Comparison of ENCODE assay signal across 22 cellular contexts in the genomic region with DNA sequence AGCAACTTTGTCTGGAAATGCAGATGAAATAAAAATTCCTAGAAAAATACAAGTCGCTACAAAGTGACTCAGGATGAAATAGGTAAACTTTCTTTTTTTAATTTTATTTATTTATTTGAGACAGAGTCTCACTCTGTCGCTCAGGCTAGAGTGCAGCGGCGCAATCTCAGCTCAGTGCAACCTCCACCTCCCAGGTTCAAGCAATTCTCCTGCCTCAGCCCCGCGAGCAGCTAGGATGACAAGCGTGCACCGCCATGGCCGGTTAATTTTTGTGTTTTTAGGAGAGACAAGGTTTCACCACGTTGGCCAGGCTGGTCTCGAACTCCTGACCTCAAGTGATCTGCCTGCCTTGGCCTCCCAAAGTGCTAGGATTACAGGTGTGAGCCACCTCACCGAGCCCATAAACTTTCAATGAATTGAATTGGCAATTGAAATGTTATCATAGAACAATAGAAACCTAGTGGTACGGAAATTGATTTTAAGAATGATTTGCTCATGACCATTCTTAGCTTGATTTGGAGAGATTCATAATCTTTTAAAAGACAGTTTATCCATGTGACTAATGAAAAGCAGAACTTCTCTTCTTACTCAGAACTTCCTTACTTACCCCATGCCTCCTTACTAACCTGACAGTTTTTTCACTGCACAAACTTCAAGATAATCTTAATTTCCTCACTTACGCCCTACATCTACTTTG.
DNase-seq lines count a peak whose midpoint lies in the region; ATAC-seq, FAIRE-seq and TF ChIP-seq lines count a peak whose summit lies in the region.
"Had no signal": no experiment of that assay in that cellular context is flagged by ENCODE, and none has a peak within 500 bp of the region (broad histone marks: within the 10 kb centered on the region; RNA-seq: fewer than 3 reads in every experiment).

No MANE protein-coding gene starts in this region.

- TF ChIP-seq RAD21 in GM12878 (IDR thresholded peaks at IDR 0.05; ENCODE audit: insufficient read depth, low read depth, low read length) = no peak

- H3K4me1 ChIP-seq in Caco-2 = peaks cover 37% of the 10 kb centered on the region
- H3K4me1 ChIP-seq in GM12878 (ENCODE audit: control insufficient read depth, insufficient read depth, low read length) = peaks cover 12% of the 10 kb centered on the region
- peaks cover 16 to 40% (median 33%) of the 10 kb centered on the region in 3 donors for H3K4me1 ChIP-seq in pancreas
- H3K4me1 ChIP-seq: HAP-1 had no signal

- no peak for DNase-seq in Caco-2
- DNase-seq in MV-4-11 (lab: John Stamatoyannopoulos, UW) = peak; percentile 68
- no peak for DNase-seq in GM12878 (ENCODE audit: low read depth, low spot score)
- DNase-seq in pancreas = no peak
- DNase-seq in activated CD4-positive, alpha-beta T cell treated with anti-CD3 and anti-CD28 coated beads, Interleukin-2, amount 10 ng/mL, durations not matched to agents 7 days and 5 days = no peak
- DNase-seq in KG1 (lab: John Stamatoyannopoulos, UW) = no peak
- DNase-seq in NCI-H2107 treated with DMSO at 0.1 percent for 48 hours (lab: John Stamatoyannopoulos, UW; ENCODE audit: unreplicated experiment) = no peak
- DNase-seq: activated CD4-positive, alpha-beta T cell treated with anti-CD3 and anti-CD28 coated beads for 48 hours; activated naive CD4-positive, alpha-beta T cell treated with Interleukin-2 at 50 U/mL for 16 hours; amygdala; central memory CD4-positive, alpha-beta T cell; EL; left cardiac atrium; midbrain; NCI-H187 treated with DMSO at 0.1 percent for 48 hours; retina; SW 1271; tibial artery had no signal

- H4K20me1 ChIP-seq in GM12878 (ENCODE audit: control insufficient read depth, insufficient read depth) = no peaks in the 10 kb centered on the region

- no peak for ATAC-seq in GM12878
- ATAC-seq in pancreas = no peak
- ATAC-seq: gastroesophageal sphincter, left cardiac atrium had no signal

- H3K27ac Mint-ChIP-seq in Caco-2 (ENCODE audit: unreplicated experiment) = peak overlapping the region; percentile 24
- H3K27ac Mint-ChIP-seq in activated CD4-positive, alpha-beta T cell treated with anti-CD3 and anti-CD28 coated beads, Interleukin-2, amount 10 ng/mL, durations not matched to agents 7 days and 5 days = no peak overlapping the region
- H3K27ac Mint-ChIP-seq: neural progenitor cell had no signal

- no peak overlapping the region for H3K4me3 ChIP-seq in Caco-2 (ENCODE audit: low read depth, low read length)
- H3K4me3 ChIP-seq in GM12878 = no peak overlapping the region
- no peak overlapping the region for H3K4me3 ChIP-seq in pancreas
- H3K4me3 ChIP-seq: gastroesophageal sphincter, HAP-1, neural progenitor cell, tibial artery had no signal

- no peak overlapping the region for H3K4me3 Mint-ChIP-seq in Caco-2 (ENCODE audit: unreplicated experiment)
- H3K4me3 Mint-ChIP-seq in activated CD4-positive, alpha-beta T cell treated with anti-CD3 and anti-CD28 coated beads, Interleukin-2, amount 10 ng/mL, durations not matched to agents 7 days and 5 days = no peak overlapping the region
- H3K4me3 Mint-ChIP-seq: neural progenitor cell had no signal

- no peaks in the 10 kb centered on the region for H3K9me3 Mint-ChIP-seq in Caco-2 (ENCODE audit: unreplicated experiment)
- no peaks in the 10 kb centered on the region for H3K9me3 Mint-ChIP-seq in activated CD4-positive, alpha-beta T cell treated with anti-CD3 and anti-CD28 coated beads, Interleukin-2, amount 10 ng/mL, durations not matched to agents 7 days and 5 days
- H3K9me3 Mint-ChIP-seq: neural progenitor cell had no signal

- no peak overlapping the region for H2AFZ ChIP-seq in GM12878 (ENCODE audit: control insufficient read depth, low read depth, low read length)
- H2AFZ ChIP-seq: neural progenitor cell had no signal

- TF ChIP-seq CTCF in Caco-2 (IDR thresholded peaks at IDR 0.05; ENCODE audit: insufficient read depth in 1 of 2, low read depth in 1 of 2, low read length in 1 of 2, severe bottlenecking in 1 of 2, unreplicated experiment in 1 of 2) (no peak), GM12878 (IDR thresholded peaks at IDR 0.05 in 2 of 3, conservative IDR thresholded peaks at IDR 0.05 in 1 of 3; ENCODE audit: control insufficient read depth in 2 of 3, extremely low read depth in 1 of 3, insufficient read depth in 1 of 3, low read depth in 3 of 3, low read length in 3 of 3) (no peak), pancreas (IDR thresholded peaks at IDR 0.05) (no peak)

- CTCF ChIA-PET in Caco-2 (lab: Charles Lee) (interaction anchor here (0.9 to 1.3 kb wide), 2 partner anchors 49 to 225 kb away, joined by 3 read pairs; a partner anchor contains a TSS), GM12878 (lab: Yijun Ruan, JAX) (interaction anchor here (0.7 to 2.1 kb wide), 4 partner anchors 21 to 210 kb away, joined by 3 to 11 read pairs (median 6); no protein-coding TSS in a partner anchor)
- CTCF ChIA-PET in activated CD4-positive, alpha-beta T cell treated with anti-CD3 and anti-CD28 coated beads, Interleukin-2, amount 10 ng/mL, durations not matched to agents 7 days and 5 days (lab: Charles Lee) = interaction anchor here (1.5 to 2.0 kb wide), 2 partner anchors 10 to 15 kb away, joined by 3 to 5 read pairs; no protein-coding TSS in a partner anchor

- intact Hi-C loops in Caco-2 (cut with micrococcal nuclease; ENCODE audit: unreplicated experiment) (no loop called here), GM12878 (cut with micrococcal nuclease; ENCODE audit: unreplicated experiment) (no loop called here), pancreas (cut with DNase I) (no loop called here)

- no peak for TF ChIP-seq EP300 in GM12878 (IDR thresholded peaks at IDR 0.05; ENCODE audit: borderline replicate concordance in 1 of 2, control insufficient read depth in 1 of 2, low read depth in 2 of 2, low read length in 2 of 2)

- no peak overlapping the region for H3K27ac ChIP-seq in GM12878 (ENCODE audit: control insufficient read depth, insufficient read depth)
- peak overlapping the region in 3 of 4 donors; percentile 4 to 78 (median 75) for H3K27ac ChIP-seq in pancreas
- H3K27ac ChIP-seq: gastroesophageal sphincter, neural progenitor cell, RWPE1, tibial artery had no signal

- BruUV-seq in Caco-2 (replicated peaks; lab: Mats Ljungman, UMichigan) = no TSS peak
- no TSS peak for BruUV-seq in GM12878 (replicated peaks; lab: Mats Ljungman, UMichigan)

- RAD21 ChIA-PET in GM12878 (lab: Charles Lee; ENCODE audit: unreplicated experiment) = interaction anchor here (0.7 to 2.5 kb wide), 7 partner anchors 8 to 210 kb away, joined by 3 to 12 read pairs (median 4); no protein-coding TSS in a partner anchor

- H3K4me2 ChIP-seq in GM12878 (ENCODE audit: control insufficient read depth, insufficient read depth) = no peak overlapping the region
- H3K4me2 ChIP-seq: neural progenitor cell had no signal

- H3K9me3 ChIP-seq in Caco-2 (no peaks in the 10 kb centered on the region), GM12878 (replicated peaks; ENCODE audit: control insufficient read depth, insufficient read depth, low read length) (no peaks in the 10 kb centered on the region), pancreas (no peaks in the 10 kb centered on the region)
- H3K9me3 ChIP-seq: gastroesophageal sphincter, HAP-1, tibial artery had no signal

- FAIRE-seq in GM12878 (lab: Jason Lieb, UNC) (no peak), pancreas (lab: Jason Lieb, UNC) (no peak)

- POLR2A ChIA-PET in Caco-2 (lab: Charles Lee) = interaction anchor here (1.7 kb wide), 1 partner anchor 225 kb away, joined by 9 read pairs; a partner anchor contains a TSS
- POLR2A ChIA-PET in GM12878 (lab: Charles Lee) = interaction anchor here (0.5 to 11.4 kb wide), 6 partner anchors 12 to 406 kb away, joined by 3 to 99 read pairs (median 5); no protein-coding TSS in a partner anchor
- POLR2A ChIA-PET in activated CD4-positive, alpha-beta T cell treated with anti-CD3 and anti-CD28 coated beads, Interleukin-2, amount 10 ng/mL, durations not matched to agents 7 days and 5 days (lab: Charles Lee) = no interaction called here

- H3K27me3 ChIP-seq in Caco-2 (replicated peaks; ENCODE audit: control insufficient read depth, insufficient read depth, low read length) (no peaks in the 10 kb centered on the region), GM12878 (replicated peaks in 1 of 2; ENCODE audit: control insufficient read depth in 2 of 2, insufficient read depth in 2 of 2, low read length in 1 of 2) (no peaks in the 10 kb centered on the region), pancreas (no peaks in the 10 kb centered on the region)
- H3K27me3 ChIP-seq: gastroesophageal sphincter, neural progenitor cell, tibial artery had no signal

- no peak for TF ChIP-seq POLR2A in GM12878 (IDR thresholded peaks at IDR 0.05; ENCODE audit: low read depth, low read length)

- H3K36me3 Mint-ChIP-seq in Caco-2 (ENCODE audit: insufficient read depth, unreplicated experiment) = no peaks in the 10 kb centered on the region
- H3K36me3 Mint-ChIP-seq in activated CD4-positive, alpha-beta T cell treated with anti-CD3 and anti-CD28 coated beads, Interleukin-2, amount 10 ng/mL, durations not matched to agents 7 days and 5 days (ENCODE audit: low read depth) = no peaks in the 10 kb centered on the region
- H3K36me3 Mint-ChIP-seq: neural progenitor cell had no signal

- in situ Hi-C loops in GM12878 (cut with MboI) = no loop called here

- WGBS in GM12878 (ENCODE audit: insufficient coverage, insufficient replicate concordance, low lambda C conversion rate, missing lambda C conversion rate) = 89% methylated on average over 14 of the region's 14 CpGs
- 79 to 86% methylated on average over 14 of the region's 14 CpGs for WGBS in pancreas, 2 donors

- SMC1A ChIA-PET in GM12878 (lab: Charles Lee; ENCODE audit: uncharacterized antibody, unreplicated experiment) = interaction anchor here (0.8 to 6.6 kb wide), 14 partner anchors 12 to 206 kb away, joined by 3 to 45 read pairs (median 6); no protein-coding TSS in a partner anchor

- H3K27me3 Mint-ChIP-seq in Caco-2 (ENCODE audit: insufficient read depth, unreplicated experiment) = no peaks in the 10 kb centered on the region
- H3K27me3 Mint-ChIP-seq in activated CD4-positive, alpha-beta T cell treated with anti-CD3 and anti-CD28 coated beads, Interleukin-2, amount 10 ng/mL, durations not matched to agents 7 days and 5 days = no peaks in the 10 kb centered on the region

- H3K4me1 Mint-ChIP-seq in Caco-2 (ENCODE audit: low read depth, unreplicated experiment) = peaks cover 45% of the 10 kb centered on the region
- peaks cover 30% of the 10 kb centered on the region for H3K4me1 Mint-ChIP-seq in activated CD4-positive, alpha-beta T cell treated with anti-CD3 and anti-CD28 coated beads, Interleukin-2, amount 10 ng/mL, durations not matched to agents 7 days and 5 days

- H3K79me2 ChIP-seq in GM12878 (ENCODE audit: control insufficient read depth, insufficient read depth, low read length) = no peaks in the 10 kb centered on the region

- H3K36me3 ChIP-seq in Caco-2 (ENCODE audit: control insufficient read depth, insufficient read depth, low read length) = no peaks in the 10 kb centered on the region
- no peaks in the 10 kb centered on the region for H3K36me3 ChIP-seq in GM12878 (ENCODE audit: control insufficient read depth in 2 of 2, insufficient read depth in 2 of 2, low read length in 1 of 2)
- no peaks in the 10 kb centered on the region for H3K36me3 ChIP-seq in pancreas
- H3K36me3 ChIP-seq: gastroesophageal sphincter, HAP-1, neural progenitor cell, tibial artery had no signal

- no peak overlapping the region for H3K9ac ChIP-seq in GM12878 (ENCODE audit: control insufficient read depth, insufficient read depth, low read length)
- H3K9ac ChIP-seq: neural progenitor cell had no signal
